In genomic region chr11:124569697-124570096, GRCh38 we compare ENCODE assay signal across 2 cellular contexts.
TF ChIP-seq lines count a peak whose summit lies in the region.

OR8A1 (plus strand) TSS chr11:124569997; CDS start chr11:124570120, 123 bp downstream.

TF ChIP-seq in GM23338, 12 proteins besides CTCF, POLR2A, EP300 and RAD21:
- TF ChIP-seq POLR2AphosphoS5 (IDR thresholded peaks at IDR 0.05; ENCODE audit: low read depth) (no peak), ETS1 (IDR thresholded peaks at IDR 0.05) (no peak), STAT1 (IDR thresholded peaks at IDR 0.05; ENCODE audit: unreplicated experiment) (no peak), ZNF114 (CRISPR knock-in tag; IDR thresholded peaks at IDR 0.05) (no peak), CREB1 (CRISPR knock-in tag; IDR thresholded peaks at IDR 0.05; ENCODE audit: low read depth) (no peak), NANOG (IDR thresholded peaks at IDR 0.05; ENCODE audit: borderline replicate concordance) (no peak)

TF ChIP-seq in H1, 55 proteins besides CTCF, POLR2A, EP300 and RAD21:
- no peak for TF ChIP-seq POU5F1 (IDR thresholded peaks at IDR 0.05; ENCODE audit: low read depth, low read length)
- no peak for TF ChIP-seq GABPA (IDR thresholded peaks at IDR 0.05; ENCODE audit: borderline replicate concordance, insufficient read depth, low read length)
- no peak for TF ChIP-seq YY1 (IDR thresholded peaks at IDR 0.05; ENCODE audit: low read depth, low read length)
- TF ChIP-seq ATF3 (IDR thresholded peaks at IDR 0.05; ENCODE audit: insufficient read depth, low read depth, low read length): no peak
- TF ChIP-seq SIRT6 (IDR thresholded peaks at IDR 0.05; ENCODE audit: low read length): no peak
- TF ChIP-seq USF2 (IDR thresholded peaks at IDR 0.05; ENCODE audit: low read length): no peak
- no peak for TF ChIP-seq RXRA (IDR thresholded peaks at IDR 0.05; ENCODE audit: insufficient read depth, low read depth, low read length)
- TF ChIP-seq RBBP5 (IDR thresholded peaks at IDR 0.05; ENCODE audit: borderline replicate concordance, low read depth, low read length): no peak
- TF ChIP-seq HDAC2 (IDR thresholded peaks at IDR 0.05; ENCODE audit: borderline replicate concordance in 1 of 2, low read depth in 2 of 2, low read length in 2 of 2): no peak
- no peak for TF ChIP-seq CHD2 (IDR thresholded peaks at IDR 0.05; ENCODE audit: low read length)
- no peak for TF ChIP-seq CHD1 (IDR thresholded peaks at IDR 0.05; ENCODE audit: low read depth, low read length)
- TF ChIP-seq BCL11A (IDR thresholded peaks at IDR 0.05; ENCODE audit: low read depth in 2 of 2, low read length in 2 of 2): no peak
- TF ChIP-seq KDM4A (IDR thresholded peaks at IDR 0.05; ENCODE audit: low read depth, low read length, severe bottlenecking): no peak
- no peak for TF ChIP-seq SRF (IDR thresholded peaks at IDR 0.05; ENCODE audit: low read depth, low read length)
